In the genomic region with DNA sequence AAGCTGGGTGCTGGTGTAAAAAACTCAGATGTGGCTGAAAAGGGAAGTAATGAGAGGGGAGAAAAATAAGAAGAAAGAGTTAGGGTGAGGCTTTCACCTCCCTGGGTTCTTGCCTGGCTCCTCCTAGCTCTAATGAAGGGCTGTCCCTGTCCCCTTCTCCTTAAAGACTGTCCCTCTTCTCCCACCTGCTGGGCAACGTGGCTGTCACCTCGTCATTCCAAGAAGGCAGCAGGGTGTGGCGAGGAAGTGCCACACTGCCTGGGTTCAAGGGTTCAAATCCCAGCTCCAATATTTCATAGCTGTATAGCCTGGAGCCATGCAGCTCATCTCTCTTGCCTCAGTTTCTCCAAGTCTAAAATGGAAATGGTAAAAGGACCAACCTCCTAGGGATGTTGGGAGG, we compare ENCODE assay signal across 12 cellular contexts.
DNase-seq lines count a peak whose midpoint lies in the region; ATAC-seq, FAIRE-seq and TF ChIP-seq lines count a peak whose summit lies in the region.
"Had no signal": no experiment of that assay in that cellular context is flagged by ENCODE, and none has a peak within 500 bp of the region (broad histone marks: within the 10 kb centered on the region; RNA-seq: fewer than 3 reads in every experiment).

No MANE protein-coding gene starts in this region.

- H3K9me2 ChIP-seq in GM23338 (ENCODE audit: insufficient read depth): peaks cover 7% of the 10 kb centered on the region; the same call in 1 of the 2 replicates

- H3K4me1 ChIP-seq in CD4-positive, CD25-positive, alpha-beta regulatory T cell (ENCODE audit: control insufficient read depth, insufficient read depth, low read length, poor library complexity, severe bottlenecking): no peaks in the 10 kb centered on the region
- peaks cover 23% of the 10 kb centered on the region for H3K4me1 ChIP-seq in GM23338 (ENCODE audit: insufficient read depth)
- H3K4me1 ChIP-seq in GM12878 (ENCODE audit: control insufficient read depth, insufficient read depth, low read length): peaks cover 28% of the 10 kb centered on the region
- H3K4me1 ChIP-seq in trophoblast cell (ENCODE audit: control insufficient read depth in 1 of 2, insufficient read depth in 2 of 2, low read length in 2 of 2): no peaks in the 10 kb centered on the region

- no peak; a peak in 1 of 4 replicates for TF ChIP-seq CTCF in GM23338 (conservative IDR thresholded peaks at IDR 0.05; ENCODE audit: low read depth in 2 of 2)
- TF ChIP-seq CTCF in GM12878 (IDR thresholded peaks at IDR 0.05 in 2 of 3, conservative IDR thresholded peaks at IDR 0.05 in 1 of 3; ENCODE audit: control insufficient read depth in 2 of 3, extremely low read depth in 1 of 3, insufficient read depth in 1 of 3, low read depth in 3 of 3, low read length in 3 of 3): no peak; a peak in 1 of 6 replicates
- TF ChIP-seq CTCF in GM10248 (IDR thresholded peaks at IDR 0.05; ENCODE audit: control extremely low read depth, extremely low read depth, low read depth, missing control alignments): no peak

- in situ Hi-C loops in GM12878 (cut with MboI): loop anchor here (10.0 to 25.0 kb wide), 3 partner anchors 725 to 925 kb away; no protein-coding TSS in a partner anchor

- peaks cover 0 to 33% (median 10%) of the 10 kb centered on the region in 4 donors for H3K4me1 Mint-ChIP-seq in CD4-positive, CD25-positive, alpha-beta regulatory T cell
- H3K4me1 Mint-ChIP-seq in GM23338: peaks cover 62% of the 10 kb centered on the region
- peaks cover 8 to 56% (median 32%) of the 10 kb centered on the region in 4 donors for H3K4me1 Mint-ChIP-seq in naive thymus-derived CD8-positive, alpha-beta T cell
- H3K4me1 Mint-ChIP-seq: memory B cell had no signal

- H4K12ac ChIP-seq in trophoblast cell (ENCODE audit: low read depth, low read length): no peak overlapping the region

- H3K27me3 ChIP-seq in CD4-positive, CD25-positive, alpha-beta regulatory T cell (ENCODE audit: control insufficient read depth, insufficient read depth, low read length): no peaks in the 10 kb centered on the region
- no peaks in the 10 kb centered on the region for H3K27me3 ChIP-seq in GM23338 (ENCODE audit: insufficient read depth)
- H3K27me3 ChIP-seq in GM12878 (replicated peaks in 1 of 2; ENCODE audit: control insufficient read depth in 2 of 2, insufficient read depth in 2 of 2, low read length in 1 of 2): no peaks in the 10 kb centered on the region
- H3K27me3 ChIP-seq in trophoblast cell (ENCODE audit: insufficient read depth, low read length): no peaks in the 10 kb centered on the region
- H3K27me3 ChIP-seq: BLaER1 had no signal

- peaks cover 4% of the 10 kb centered on the region; the same call in 1 of the 2 replicates for H3F3A ChIP-seq in GM23338 (replicated peaks; ENCODE audit: low read depth)

- H3K36me3 ChIP-seq in CD4-positive, CD25-positive, alpha-beta regulatory T cell (ENCODE audit: control insufficient read depth, insufficient read depth, low read length): no peaks in the 10 kb centered on the region
- no peaks in the 10 kb centered on the region for H3K36me3 ChIP-seq in GM23338 (ENCODE audit: insufficient read depth)
- no peaks in the 10 kb centered on the region for H3K36me3 ChIP-seq in GM12878 (ENCODE audit: control insufficient read depth in 2 of 2, insufficient read depth in 2 of 2, low read length in 1 of 2)
- H3K36me3 ChIP-seq in trophoblast cell (ENCODE audit: control insufficient read depth in 1 of 2, insufficient read depth in 2 of 2, low read length in 2 of 2): no peaks in the 10 kb centered on the region
- H3K36me3 ChIP-seq: BLaER1 had no signal

- no peak for TF ChIP-seq POLR2A in GM12878 (IDR thresholded peaks at IDR 0.05; ENCODE audit: low read depth, low read length)

- H3K79me2 ChIP-seq in GM23338 (replicated peaks; ENCODE audit: insufficient read depth) (no peaks in the 10 kb centered on the region), GM12878 (ENCODE audit: control insufficient read depth, insufficient read depth, low read length) (no peaks in the 10 kb centered on the region), trophoblast cell (ENCODE audit: control insufficient read depth, insufficient read depth, low read length, poor library complexity) (no peaks in the 10 kb centered on the region)

- no peak for TF ChIP-seq RAD21 in GM12878 (IDR thresholded peaks at IDR 0.05; ENCODE audit: insufficient read depth, low read depth, low read length)

- RAD21 ChIA-PET in GM12878 (lab: Charles Lee; ENCODE audit: unreplicated experiment): interaction anchor here (0.6 to 3.8 kb wide), 6 partner anchors 8 to 892 kb away, joined by 3 to 21 read pairs (median 3); no protein-coding TSS in a partner anchor

- H2AK5ac ChIP-seq in trophoblast cell (ENCODE audit: low read length): no peak overlapping the region

- H3K79me1 ChIP-seq in trophoblast cell (ENCODE audit: low read length): no peaks in the 10 kb centered on the region

- H3K23ac ChIP-seq in trophoblast cell (ENCODE audit: low read length): no peak overlapping the region

- CTCF ChIA-PET in GM12878 (lab: Yijun Ruan, JAX) (interaction anchor here (0.9 to 1.1 kb wide), 5 partner anchors 144 to 533 kb away, joined by 3 to 4 read pairs (median 3); no protein-coding TSS in a partner anchor), GM10248 (lab: Yijun Ruan, JAX) (no interaction called here)

- H3K4ac ChIP-seq in trophoblast cell (ENCODE audit: low read depth, low read length): no peak overlapping the region

- DNase-seq in CD4-positive, CD25-positive, alpha-beta regulatory T cell: no peak
- DNase-seq in GM23338 (ENCODE audit: low spot score) (no peak), GM12878 (ENCODE audit: low read depth, low spot score) (no peak), GM10248 (ENCODE audit: extremely low spot score) (no peak), HK-2 (ENCODE audit: unreplicated experiment) (no peak), trophoblast cell (no peak), COLO668 (lab: John Stamatoyannopoulos, UW; ENCODE audit: unreplicated experiment) (no peak)
- DNase-seq in naive thymus-derived CD8-positive, alpha-beta T cell: no peak
- DNase-seq: activated CD4-positive, alpha-beta T cell treated with anti-CD3 and anti-CD28 coated beads, Interleukin-2, amount 50 U/mL, for 1 hour; activated naive CD4-positive, alpha-beta T cell had no signal

- H4K20me1 ChIP-seq in GM23338 (replicated peaks; ENCODE audit: insufficient read depth) (no peaks in the 10 kb centered on the region), GM12878 (ENCODE audit: control insufficient read depth, insufficient read depth) (no peaks in the 10 kb centered on the region)
- H4K20me1 ChIP-seq: BLaER1 had no signal

- peaks cover 18% of the 10 kb centered on the region for H3K36me3 Mint-ChIP-seq in CD4-positive, CD25-positive, alpha-beta regulatory T cell
- no peaks in the 10 kb centered on the region; the same call in 2 of the 3 replicates for H3K36me3 Mint-ChIP-seq in GM23338 (ENCODE audit: low read depth)
- peaks cover 0 to 28% (median 15%) of the 10 kb centered on the region in 3 donors for H3K36me3 Mint-ChIP-seq in naive thymus-derived CD8-positive, alpha-beta T cell
- H3K36me3 Mint-ChIP-seq: memory B cell had no signal

- no peak for ATAC-seq in CD4-positive, CD25-positive, alpha-beta regulatory T cell (ENCODE audit: low read depth in 2 of 2)
- ATAC-seq in GM23338 (no peak; the same call in 2 of the 3 replicates), GM12878 (0 out of 3 replicates have a peak, but pooled peaks have one; percentile 2)
- ATAC-seq in naive thymus-derived CD8-positive, alpha-beta T cell: no peak

- no peak overlapping the region for H3K27ac ChIP-seq in CD4-positive, CD25-positive, alpha-beta regulatory T cell (ENCODE audit: insufficient read depth, low read length, poor library complexity, severe bottlenecking)
- H3K27ac ChIP-seq in GM23338 (ENCODE audit: low read depth) (peak overlapping the region; percentile 86), GM12878 (ENCODE audit: control insufficient read depth, insufficient read depth) (no peak overlapping the region; the same call in 1 of the 2 replicates), trophoblast cell (ENCODE audit: low read depth, low read length) (no peak overlapping the region)
- H3K27ac ChIP-seq: BLaER1 had no signal

- H3K18ac ChIP-seq in trophoblast cell (ENCODE audit: low read length): no peak overlapping the region

- WGBS in GM12878 (ENCODE audit: insufficient coverage, insufficient replicate concordance, low lambda C conversion rate, missing lambda C conversion rate): 11% methylated on average over 3 of the region's 3 CpGs
- no CpG with 5 or more reads among the region's 3 CpGs for WGBS in trophoblast cell (ENCODE audit: extremely low coverage, insufficient coverage, insufficient read length)

- H3K9ac ChIP-seq in GM12878 (ENCODE audit: control insufficient read depth, insufficient read depth, low read length) (no peak overlapping the region), trophoblast cell (ENCODE audit: low read length) (no peak overlapping the region)
- H3K9ac ChIP-seq: BLaER1 had no signal

- intact Hi-C loops in GM12878 (cut with micrococcal nuclease; ENCODE audit: unreplicated experiment): loop anchor here (2.0 to 10.0 kb wide), 5 partner anchors 34 to 862 kb away; partner anchors contain the start of gene PITPNC1

- FAIRE-seq in GM12878 (lab: Jason Lieb, UNC): no peak

- peak overlapping the region in 2 of 3 donors; percentile 24 to 43 for H3K27ac Mint-ChIP-seq in CD4-positive, CD25-positive, alpha-beta regulatory T cell
- 0 out of 2 replicates have a peak overlapping the region, but pooled peaks have one; percentile 67 for H3K27ac Mint-ChIP-seq in GM23338
- peak overlapping the region in 7 of 10 donors; percentile 17 to 75 (median 49) for H3K27ac Mint-ChIP-seq in naive thymus-derived CD8-positive, alpha-beta T cell
- H3K27ac Mint-ChIP-seq: memory B cell had no signal

- no peak overlapping the region for H4K91ac ChIP-seq in trophoblast cell (ENCODE audit: low read depth, low read length)

- H4K8ac ChIP-seq in trophoblast cell (ENCODE audit: low read depth, low read length): no peak overlapping the region

- H2AFZ ChIP-seq in GM23338 (0 out of 2 replicates have a peak overlapping the region, but pooled peaks have one; percentile 0), GM12878 (ENCODE audit: control insufficient read depth, low read depth, low read length) (no peak overlapping the region), trophoblast cell (ENCODE audit: insufficient read depth, low read length, poor library complexity) (no peak overlapping the region)

- H3K9me3 ChIP-seq in CD4-positive, CD25-positive, alpha-beta regulatory T cell (ENCODE audit: control insufficient read depth in 2 of 2, low read length in 2 of 2): no peaks in the 10 kb centered on the region
- H3K9me3 ChIP-seq in GM12878 (replicated peaks; ENCODE audit: control insufficient read depth, insufficient read depth, low read length) (no peaks in the 10 kb centered on the region), trophoblast cell (ENCODE audit: insufficient read depth, low read depth, low read length) (peaks cover 2% of the 10 kb centered on the region)
- H3K9me3 ChIP-seq: BLaER1 had no signal

- no peaks in the 10 kb centered on the region for H3K27me3 Mint-ChIP-seq in CD4-positive, CD25-positive, alpha-beta regulatory T cell
- peaks cover 2% of the 10 kb centered on the region for H3K27me3 Mint-ChIP-seq in GM23338 (ENCODE audit: insufficient read depth, low read depth, poor library complexity)
- no peaks in the 10 kb centered on the region for H3K27me3 Mint-ChIP-seq in naive thymus-derived CD8-positive, alpha-beta T cell

- no peak for TF ChIP-seq EP300 in GM12878 (IDR thresholded peaks at IDR 0.05; ENCODE audit: borderline replicate concordance in 1 of 2, control insufficient read depth in 1 of 2, low read depth in 2 of 2, low read length in 2 of 2)

- no peaks in the 10 kb centered on the region for H3K9me3 Mint-ChIP-seq in CD4-positive, CD25-positive, alpha-beta regulatory T cell
- H3K9me3 Mint-ChIP-seq in GM23338: no peaks in the 10 kb centered on the region
- H3K9me3 Mint-ChIP-seq in naive thymus-derived CD8-positive, alpha-beta T cell: no peaks in the 10 kb centered on the region
- H3K9me3 Mint-ChIP-seq: memory B cell had no signal

- BruUV-seq in GM12878 (replicated peaks; lab: Mats Ljungman, UMichigan): no TSS peak

- no peak overlapping the region for H3K4me3 Mint-ChIP-seq in CD4-positive, CD25-positive, alpha-beta regulatory T cell
- no peak overlapping the region for H3K4me3 Mint-ChIP-seq in GM23338
- H3K4me3 Mint-ChIP-seq in naive thymus-derived CD8-positive, alpha-beta T cell: no peak overlapping the region
- H3K4me3 Mint-ChIP-seq: memory B cell had no signal

- H3K4me2 ChIP-seq in GM23338 (peak overlapping the region; percentile 33), GM12878 (ENCODE audit: control insufficient read depth, insufficient read depth) (no peak overlapping the region), trophoblast cell (ENCODE audit: low read length) (no peak overlapping the region)

- H2BK5ac ChIP-seq in trophoblast cell (ENCODE audit: low read depth, low read length, poor library complexity): no peak overlapping the region

- no peak overlapping the region for H2BK12ac ChIP-seq in trophoblast cell (ENCODE audit: low read length)

- SMC1A ChIA-PET in GM12878 (lab: Charles Lee; ENCODE audit: uncharacterized antibody, unreplicated experiment): interaction anchor here (0.8 to 4.5 kb wide), 6 partner anchors 8 to 369 kb away, joined by 4 to 53 read pairs (median 5); no protein-coding TSS in a partner anchor

- no peak overlapping the region for H2BK120ac ChIP-seq in trophoblast cell (ENCODE audit: insufficient read depth, low read length, poor library complexity)

- POLR2A ChIA-PET in GM12878 (lab: Charles Lee) (interaction anchor here (0.6 to 3.2 kb wide), 2 partner anchors 7 to 744 kb away, joined by 3 to 23 read pairs; no protein-coding TSS in a partner anchor), GM10248 (lab: Yijun Ruan, JAX) (no interaction called here)
- POLR2A ChIA-PET in naive thymus-derived CD8-positive, alpha-beta T cell (lab: Charles Lee): no interaction called here

- no peak overlapping the region for H3K4me3 ChIP-seq in CD4-positive, CD25-positive, alpha-beta regulatory T cell (ENCODE audit: low read depth, low read length)
- H3K4me3 ChIP-seq in GM23338: 0 out of 2 replicates have a peak overlapping the region, but pooled peaks have one; percentile 5
- no peak overlapping the region for H3K4me3 ChIP-seq in GM12878
- no peak overlapping the region for H3K4me3 ChIP-seq in trophoblast cell (ENCODE audit: low read depth, low read length)
- H3K4me3 ChIP-seq: BLaER1 had no signal

- no peak overlapping the region for H3K14ac ChIP-seq in trophoblast cell (ENCODE audit: low read length)
